22 cellular contexts compared by ENCODE assay signal in genomic region chr1:89923517-89923916, GRCh38.
"Had no signal": no experiment of that assay in that cellular context is flagged by ENCODE, and none has a peak within 500 bp of the region (broad histone marks: within the 10 kb centered on the region; RNA-seq: fewer than 3 reads in every experiment).

No MANE protein-coding gene starts in this region.

- H3K9ac ChIP-seq: SK-N-SH had no signal

- H3K4me2 ChIP-seq: SK-N-SH had no signal

- FAIRE-seq: RCC 7860 had no signal

- H3K27ac Mint-ChIP-seq: T-cell had no signal

- H3K4me3 Mint-ChIP-seq: T-cell had no signal

- DNase-seq: Karpas-422, KG1, MM.1S, NCI-H1092 treated with DMSO at 0.1 percent for 48 hours, NCI-H1436, NCI-H187, NCI-H2029, NCI-H2081 treated with DMSO at 0.1 percent for 48 hours, NCI-H2171, NCI-H226, NCI-H446, NCI-H510A, NCI-H524 treated with DMSO at 0.1 percent for 48 hours, NCI-H69, NCI-H774, RPMI8226, SHP77, SK-N-SH, SW 1271, T-cell had no signal

- H3K27me3 Mint-ChIP-seq: T-cell had no signal

- ATAC-seq: T-cell had no signal

- H3K27ac ChIP-seq: HL-60 had no signal
